Comparison of ENCODE assay signal across 19 cellular contexts in genomic region chr5:78706825-78707224, GRCh38. TPM values are rescaled to one million over a fixed set of nuclear protein-coding genes. Genes with fewer than 3 reads are reported as not detected.
DNase-seq lines count a peak whose midpoint lies in the region; ATAC-seq and TF ChIP-seq lines count a peak whose summit lies in the region.
"Had no signal": no experiment of that assay in that cellular context is flagged by ENCODE, and none has a peak within 500 bp of the region (broad histone marks: within the 10 kb centered on the region; RNA-seq: fewer than 3 reads in every experiment).

No MANE protein-coding gene starts in this region.

- BruUV-seq in Calu3 (replicated peaks; lab: Mats Ljungman, UMichigan): no TSS peak

- no peak for TF ChIP-seq POLR2A in GM18505 (IDR thresholded peaks at IDR 0.05; ENCODE audit: borderline replicate concordance, extremely low read depth, insufficient read depth, insufficient read length)

- TF ChIP-seq CTCF in Calu3 (IDR thresholded peaks at IDR 0.05; ENCODE audit: unreplicated experiment) (no peak), choroid plexus epithelial cell (conservative IDR thresholded peaks at IDR 0.05; ENCODE audit: low read depth, low read length) (no peak)

- CTCF ChIA-PET in Calu3 (lab: Charles Lee): interaction anchor here (0.7 kb wide), 1 partner anchor 892 kb away, joined by 4 read pairs; no protein-coding TSS in a partner anchor

- H3K27me3 Mint-ChIP-seq in Calu3 (ENCODE audit: unreplicated experiment): no peaks in the 10 kb centered on the region
- H3K27me3 Mint-ChIP-seq: CD4-positive, CD25-positive, alpha-beta regulatory T cell had no signal

- no peak overlapping the region for H3K4me3 ChIP-seq in choroid plexus epithelial cell (ENCODE audit: low read depth, low read length)
- H3K4me3 ChIP-seq: SJCRH30 had no signal

- H3K4me1 Mint-ChIP-seq in Calu3 (ENCODE audit: low read depth, unreplicated experiment): peaks cover 26% of the 10 kb centered on the region
- H3K4me1 Mint-ChIP-seq: CD4-positive, CD25-positive, alpha-beta regulatory T cell had no signal

- peak overlapping the region; percentile 16 for H3K27ac Mint-ChIP-seq in Calu3 (ENCODE audit: unreplicated experiment)
- H3K27ac Mint-ChIP-seq: CD4-positive, CD25-positive, alpha-beta regulatory T cell had no signal

- intact Hi-C loops in Calu3 (cut with micrococcal nuclease; ENCODE audit: unreplicated experiment): no loop called here

- no peak for ATAC-seq in GM18505 (IDR thresholded peaks at IDR 0.05; ENCODE audit: unreplicated experiment)
- ATAC-seq in GM21576 (IDR thresholded peaks at IDR 0.05; ENCODE audit: unreplicated experiment): no peak
- ATAC-seq in HG03108 (IDR thresholded peaks at IDR 0.05; ENCODE audit: unreplicated experiment): no peak

- no peaks in the 10 kb centered on the region for H3K36me3 Mint-ChIP-seq in Calu3 (ENCODE audit: insufficient read depth, unreplicated experiment)
- H3K36me3 Mint-ChIP-seq: CD4-positive, CD25-positive, alpha-beta regulatory T cell had no signal

- H3K4me3 Mint-ChIP-seq in Calu3 (ENCODE audit: low read depth, unreplicated experiment): no peak overlapping the region
- H3K4me3 Mint-ChIP-seq: CD4-positive, CD25-positive, alpha-beta regulatory T cell had no signal

- DNase-seq in Calu3: no peak
- DNase-seq in NCI-H226: peak; percentile 62
- peak; percentile 61 for DNase-seq in choroid plexus epithelial cell (ENCODE audit: low read depth)
- DNase-seq in iris pigment epithelial cell (ENCODE audit: low read depth): peak; percentile 79
- no peak for DNase-seq in AG08395 (ENCODE audit: low spot score)
- DNase-seq: CD4-positive, CD25-positive, alpha-beta regulatory T cell; DMS79; GF-D8; H7; NCI-H1048; NCI-H2227 treated with DMSO at 0.1 percent for 48 hours; NCI-H526 treated with DMSO at 0.1 percent for 48 hours; NK-92 treated with Interleukin-12 subunit alpha and Interleukin-12 subunit beta, amount 100 ng/mL, for 24 hours; OCI-M1; RPMI8226; SJCRH30 had no signal

- H3K9me3 Mint-ChIP-seq in Calu3 (ENCODE audit: low read depth, unreplicated experiment): peaks cover 8% of the 10 kb centered on the region

RNA-seq across cellular contexts. Expression of gene LHFPL2, which starts 58.3 kb away (rescaled TPM):
- 30.9 and 43.6 TPM in 2 replicates for total RNA-seq in Calu3 (2022)

Comparison
In these comparisons a context has a peak if more than half of its experiments do, and no peak if none do; other contexts are left out.
1. DNase-seq: peak in NCI-H226 (single experiment), choroid plexus epithelial cell (single experiment) and iris pigment epithelial cell (single experiment); none in Calu3 (single experiment) and AG08395 (single experiment).